8 cellular contexts compared by ENCODE assay signal in the genomic region with DNA sequence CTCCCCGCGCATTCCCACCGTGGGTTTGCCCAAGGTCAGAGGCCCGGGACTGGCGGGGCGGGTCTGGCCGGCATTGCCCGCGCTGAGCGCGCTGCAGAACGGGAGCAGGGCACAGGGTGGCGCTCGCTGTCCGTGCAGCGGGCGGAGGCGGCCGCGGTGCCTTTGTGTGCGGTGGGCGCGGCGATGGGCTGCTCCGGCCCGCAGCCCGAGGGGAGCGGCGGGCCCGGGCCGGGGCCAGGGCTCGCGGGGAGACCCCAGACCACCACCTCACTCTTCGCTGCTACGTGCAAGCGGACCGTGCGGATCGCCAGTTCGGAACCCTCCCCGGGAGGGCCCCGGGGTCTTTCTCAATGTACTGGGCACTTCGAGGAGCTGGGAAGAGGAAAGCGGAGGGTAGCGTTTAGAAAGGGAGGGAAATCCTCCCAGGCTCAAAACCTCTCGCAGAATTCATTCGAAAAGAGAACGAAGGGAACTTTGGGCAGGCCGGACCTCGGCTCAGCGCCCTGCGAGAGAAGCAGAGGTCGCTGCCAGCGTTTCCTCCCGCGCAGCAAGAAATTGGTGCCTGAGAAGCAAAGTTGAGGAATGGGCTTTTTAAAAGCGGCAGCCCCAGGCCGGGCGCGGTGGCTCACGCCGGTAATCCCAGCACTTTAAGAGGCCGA. TPM values are rescaled to one million over a fixed set of nuclear protein-coding genes. Genes with fewer than 3 reads are reported as not detected.
DNase-seq lines count a peak whose midpoint lies in the region; ATAC-seq and TF ChIP-seq lines count a peak whose summit lies in the region.

No MANE protein-coding gene starts in this region.

- TF ChIP-seq POLR2A in upper lobe of left lung (IDR thresholded peaks at IDR 0.05) = no peak

- H3K27me3 ChIP-seq in brain microvascular endothelial cell (replicated peaks) = peaks cover 68% of the 10 kb centered on the region
- peaks cover 0 to 63% (median 15%) of the 10 kb centered on the region in 4 donors for H3K27me3 ChIP-seq in upper lobe of left lung

- H3K36me3 ChIP-seq in brain microvascular endothelial cell (replicated peaks) = no peaks in the 10 kb centered on the region
- no peaks in the 10 kb centered on the region for H3K36me3 ChIP-seq in upper lobe of left lung

- TF ChIP-seq CTCF in brain microvascular endothelial cell (IDR thresholded peaks at IDR 0.05; ENCODE audit: low read depth, low read length, missing control alignments) (peak; percentile 58), upper lobe of left lung (IDR thresholded peaks at IDR 0.05) (peak; percentile 28 to 84 (median 68))

- H3K27ac ChIP-seq in brain microvascular endothelial cell = no peak overlapping the region
- H3K27ac ChIP-seq in upper lobe of left lung = no peak overlapping the region

- H3K9me3 ChIP-seq in upper lobe of left lung = no peaks in the 10 kb centered on the region

- TF ChIP-seq EP300 in upper lobe of left lung (IDR thresholded peaks at IDR 0.05) = no peak

- ATAC-seq in GM21526 (IDR thresholded peaks at IDR 0.05; ENCODE audit: low FRiP score, unreplicated experiment) = peak; percentile 76
- ATAC-seq in left lobe of liver = peak; percentile 100
- ATAC-seq in upper lobe of left lung (ENCODE audit: low FRiP score in 2 of 2) = peak; percentile 78 to 91

- peaks cover 10 to 11% (median 10%) of the 10 kb centered on the region in 4 donors for H3K4me1 ChIP-seq in upper lobe of left lung

- in situ Hi-C loops in KBM-7 (cut with MboI; ENCODE audit: low pct_unique_long_range_greater_than_20kb, low sequenced_read_pairs) (loop anchor here (25.0 kb wide), 2 partner anchors 459 to 734 kb away; no protein-coding TSS in a partner anchor), brain microvascular endothelial cell (cut with HindIII; ENCODE audit: low pct_ligation_motif_present, low sequenced_read_pairs) (no loop called here)

- 3 to 5% methylated on average over 21 to 59 of the region's 63 CpGs for WGBS in upper lobe of left lung, 2 donors

- peak overlapping the region; percentile 33 for H3K4me3 ChIP-seq in brain microvascular endothelial cell (ENCODE audit: low read depth, low read length)
- peak overlapping the region in 3 of 4 donors; percentile 6 to 37 (median 30) for H3K4me3 ChIP-seq in upper lobe of left lung

- peak; percentile 40 for DNase-seq in DMS79 treated with DMSO at 0.1 percent for 48 hours (lab: John Stamatoyannopoulos, UW)
- DNase-seq in KBM-7 = peak; percentile 46
- no peak for DNase-seq in brain microvascular endothelial cell
- peak; percentile 52 for DNase-seq in left lobe of liver (ENCODE audit: low spot score)
- peak; percentile 32 to 90 for DNase-seq in upper lobe of left lung
- no peak for DNase-seq in A172 (ENCODE audit: low spot score)
- no peak for DNase-seq in activated CD8-positive, alpha-beta memory T cell treated with anti-CD3 and anti-CD28 coated beads, Interleukin-2, amount 50 U/mL, for 4 hours

RNA-seq across cellular contexts. Expression of gene SP8, which starts 8.5 kb away (rescaled TPM):
- total RNA-seq in left lobe of liver = not detected
- total RNA-seq in upper lobe of left lung = not detected
- total RNA-seq in A172 (2014; rRNA removed; shearing (Covaris generic)) = 0.71 TPM in 1 of 2 replicates, not detected in the other

Comparison
In these comparisons a context has a peak if more than half of its experiments do, and no peak if none do; other contexts are left out.
1. DNase-seq: peak in DMS79 treated with DMSO at 0.1 percent for 48 hours (single experiment), KBM-7 (single experiment), left lobe of liver (single experiment) and upper lobe of left lung (2 of 2); none in brain microvascular endothelial cell (single experiment), A172 (single experiment) and activated CD8-positive, alpha-beta memory T cell treated with anti-CD3 and anti-CD28 coated beads, Interleukin-2, amount 50 U/mL, for 4 hours (single experiment).
2. Peak in every context shown above with its lines, with median percentiles within 50 percentile points of each other: ATAC-seq.